In genomic region chr15:33801954-33802353, GRCh38 we compare ENCODE assay signal across 25 cellular contexts.
DNase-seq lines count a peak whose midpoint lies in the region; TF ChIP-seq lines count a peak whose summit lies in the region.
"Had no signal": no experiment of that assay in that cellular context is flagged by ENCODE, and none has a peak within 500 bp of the region (broad histone marks: within the 10 kb centered on the region; RNA-seq: fewer than 3 reads in every experiment).

No MANE protein-coding gene starts in this region.

- H3K9me3 Mint-ChIP-seq in nephron = no peaks in the 10 kb centered on the region
- H3K9me3 Mint-ChIP-seq: activated naive CD8-positive, alpha-beta T cell treated with anti-CD3 and anti-CD28 coated beads, Interleukin-2, amount 50 U/mL, for 24 hours; activated T-cell treated with anti-CD3 and anti-CD28 coated beads, Interleukin-2, amount 50 U/mL, for 24 hours had no signal

- DNase-seq in mammary epithelial cell (peak; percentile 2), breast epithelium (ENCODE audit: low spot score in 2 of 2) (no peak), dedifferentiated amniotic fluid mesenchymal stem cell (ENCODE audit: extremely low spot score) (peak; percentile 69), NCI-H146 treated with DMSO at 0.1 percent for 48 hours (lab: John Stamatoyannopoulos, UW; ENCODE audit: unreplicated experiment) (no peak), amygdala (lab: John Stamatoyannopoulos, UW) (no peak), NCI-H1417 treated with DMSO at 0.1 percent for 48 hours (lab: John Stamatoyannopoulos, UW) (no peak)
- DNase-seq in stimulated activated CD4-positive, alpha-beta T cell treated with anti-CD3 and anti-CD28 coated beads, Interleukin-2, amount 100 ng/mL, for 24 hours = no peak
- DNase-seq: activated gamma-delta T cell treated with Interleukin-2 at 50 U/mL for 16 hours; activated naive CD8-positive, alpha-beta T cell treated with anti-CD3 and anti-CD28 coated beads, Interleukin-2, amount 50 U/mL, for 24 hours; activated T-cell treated with anti-CD3 and anti-CD28 coated beads, Interleukin-2, amount 50 U/mL, for 24 hours; Calu3; DMS79 treated with DMSO at 0.1 percent for 48 hours; GDM1; mesenchymal stem cell; NCI-H1092 treated with DMSO at 0.1 percent for 48 hours; NCI-H1930; NCI-H526; NK-92 treated with Interleukin-12 subunit alpha and Interleukin-12 subunit beta, amount 100 ng/mL, for 24 hours; PC-3; sigmoid colon; stimulated activated CD4-positive, alpha-beta T cell treated with anti-CD3 and anti-CD28 coated beads, Interleukin-4, amount 100 ng/mL, for 4 hours; T-helper 17 cell had no signal

- no peak overlapping the region for H3K4me2 ChIP-seq in mammary epithelial cell (ENCODE audit: insufficient read depth, low read depth, low read length)

- WGBS in mammary epithelial cell (ENCODE audit: low coverage, missing lambda C conversion rate) = 0% methylated on average over 2 of the region's 2 CpGs

- dilution Hi-C loops in mammary epithelial cell (cut with HindIII; ENCODE audit: low sequenced_read_pairs) = no loop called here

- no peaks in the 10 kb centered on the region for H3K9me3 ChIP-seq in mammary epithelial cell (replicated peaks; ENCODE audit: insufficient read depth, low read length)
- no peaks in the 10 kb centered on the region for H3K9me3 ChIP-seq in breast epithelium
- H3K9me3 ChIP-seq: sigmoid colon, tibial nerve had no signal

- peak overlapping the region in 2 of 3 experiments; percentile 59 to 94 for H3K27ac Mint-ChIP-seq in nephron
- H3K27ac Mint-ChIP-seq: activated naive CD8-positive, alpha-beta T cell treated with anti-CD3 and anti-CD28 coated beads, Interleukin-2, amount 50 U/mL, for 24 hours; activated T-cell treated with anti-CD3 and anti-CD28 coated beads, Interleukin-2, amount 50 U/mL, for 24 hours; T-helper 17 cell had no signal

- in situ Hi-C loops in mammary epithelial cell (cut with MboI; ENCODE audit: low sequenced_read_pairs in 2 of 2) = no loop called here

- H3K4me3 Mint-ChIP-seq in nephron = no peak overlapping the region
- H3K4me3 Mint-ChIP-seq: activated naive CD8-positive, alpha-beta T cell treated with anti-CD3 and anti-CD28 coated beads, Interleukin-2, amount 50 U/mL, for 24 hours; activated T-cell treated with anti-CD3 and anti-CD28 coated beads, Interleukin-2, amount 50 U/mL, for 24 hours; T-helper 17 cell had no signal

- H3K27me3 ChIP-seq in mammary epithelial cell (ENCODE audit: insufficient read depth, low read length) (no peaks in the 10 kb centered on the region), breast epithelium (no peaks in the 10 kb centered on the region)
- H3K27me3 ChIP-seq: sigmoid colon, tibial nerve had no signal

- CTCF ChIA-PET in mammary epithelial cell (lab: Charles Lee; ENCODE audit: low non-redundant PET) = no interaction called here

- H2AFZ ChIP-seq in mammary epithelial cell (ENCODE audit: low read depth, low read length) = no peak overlapping the region

- no peak for TF ChIP-seq CTCF in mammary epithelial cell (conservative IDR thresholded peaks at IDR 0.05 in 1 of 2, IDR thresholded peaks at IDR 0.05 in 1 of 2; ENCODE audit: extremely low read depth in 1 of 2, insufficient read depth in 1 of 2, low read depth in 1 of 2, low read length in 2 of 2)
- TF ChIP-seq CTCF in breast epithelium (IDR thresholded peaks at IDR 0.05) = no peak
- no peak for TF ChIP-seq CTCF in nephron (IDR thresholded peaks at IDR 0.05; ENCODE audit: unreplicated experiment in 3 of 3)

- no peak for TF ChIP-seq POLR2A in breast epithelium (IDR thresholded peaks at IDR 0.05)

- no TSS peak for BruUV-seq in mammary epithelial cell (replicated peaks; lab: Mats Ljungman, UMichigan)

- no peaks in the 10 kb centered on the region for H3K27me3 Mint-ChIP-seq in nephron (ENCODE audit: low read depth)
- H3K27me3 Mint-ChIP-seq: activated naive CD8-positive, alpha-beta T cell treated with anti-CD3 and anti-CD28 coated beads, Interleukin-2, amount 50 U/mL, for 24 hours had no signal

- H3K36me3 Mint-ChIP-seq in nephron (ENCODE audit: low read depth) = no peaks in the 10 kb centered on the region

- intact Hi-C loops in mammary epithelial cell (cut with micrococcal nuclease) (no loop called here), breast epithelium (cut with DNase I; ENCODE audit: low total_unique reads) (no loop called here)

- H3K9ac ChIP-seq in mammary epithelial cell (ENCODE audit: insufficient read depth, low read length) = no peak overlapping the region

- H3K79me2 ChIP-seq in mammary epithelial cell (ENCODE audit: insufficient read depth, low read length) = no peaks in the 10 kb centered on the region

- no peaks in the 10 kb centered on the region for H4K20me1 ChIP-seq in mammary epithelial cell (ENCODE audit: insufficient read depth, low read length)

- H3K4me1 ChIP-seq in mammary epithelial cell (ENCODE audit: insufficient read depth, low read length) (no peaks in the 10 kb centered on the region), breast epithelium (no peaks in the 10 kb centered on the region)
- H3K4me1 ChIP-seq: sigmoid colon, tibial nerve had no signal

- no peak overlapping the region for H3K4me3 ChIP-seq in mammary epithelial cell (replicated peaks in 1 of 3; ENCODE audit: insufficient read depth in 1 of 3, low read depth in 2 of 3, low read length in 3 of 3)
- H3K4me3 ChIP-seq in breast epithelium = no peak overlapping the region
- H3K4me3 ChIP-seq: sigmoid colon, tibial nerve had no signal

- H3K27ac ChIP-seq in mammary epithelial cell (ENCODE audit: insufficient read depth, low read depth, low read length) (no peak overlapping the region), breast epithelium (no peak overlapping the region)
- H3K27ac ChIP-seq: 22Rv1, sigmoid colon, tibial nerve had no signal

- peaks cover 11% of the 10 kb centered on the region for H3K4me1 Mint-ChIP-seq in nephron
- H3K4me1 Mint-ChIP-seq: activated naive CD8-positive, alpha-beta T cell treated with anti-CD3 and anti-CD28 coated beads, Interleukin-2, amount 50 U/mL, for 24 hours; T-helper 17 cell had no signal

- H3K36me3 ChIP-seq in mammary epithelial cell (ENCODE audit: insufficient read depth, low read length) (no peaks in the 10 kb centered on the region), breast epithelium (no peaks in the 10 kb centered on the region)
- H3K36me3 ChIP-seq: tibial nerve had no signal

Comparison
In these comparisons a context has a peak if more than half of its experiments do, and no peak if none do; other contexts are left out.
1. DNase-seq: peak in mammary epithelial cell (single experiment) and dedifferentiated amniotic fluid mesenchymal stem cell (single experiment); none in breast epithelium (0 of 2), stimulated activated CD4-positive, alpha-beta T cell treated with anti-CD3 and anti-CD28 coated beads, Interleukin-2, amount 100 ng/mL, for 24 hours (0 of 2), NCI-H146 treated with DMSO at 0.1 percent for 48 hours (single experiment), amygdala (0 of 56) and NCI-H1417 treated with DMSO at 0.1 percent for 48 hours (single experiment).